In genomic region chr5:178786859-178787499, GRCh38 we compare ENCODE assay signal across 13 cellular contexts. TPM values are rescaled to one million over a fixed set of nuclear protein-coding genes. Genes with fewer than 3 reads are reported as not detected.
DNase-seq lines count a peak whose midpoint lies in the region; ATAC-seq and TF ChIP-seq lines count a peak whose summit lies in the region.
"Had no signal": no experiment of that assay in that cellular context is flagged by ENCODE, and none has a peak within 500 bp of the region (broad histone marks: within the 10 kb centered on the region; RNA-seq: fewer than 3 reads in every experiment).

No MANE protein-coding gene starts in this region.

- peak; percentile 10 for DNase-seq in activated effector memory CD4-positive, alpha-beta T cell treated with anti-CD3 and anti-CD28 coated beads, Interleukin-2, amount 50 U/mL, for 16 hours
- DNase-seq in activated effector memory CD4-positive, alpha-beta T cell treated with Interleukin-2 at 50 U/mL for 16 hours, result no peak
- peak; percentile 31 for DNase-seq in T1000 (lab: John Stamatoyannopoulos, UW)
- DNase-seq in hepatic stellate cell (ENCODE audit: low spot score), result peak; percentile 64
- peak; percentile 62 for DNase-seq in upper lobe of right lung
- DNase-seq in NCI-H2107 treated with DMSO at 0.1 percent for 48 hours (lab: John Stamatoyannopoulos, UW; ENCODE audit: unreplicated experiment), result no peak
- no peak for DNase-seq in Peyer's patch
- DNase-seq: activated T-cell treated with anti-CD3 and anti-CD28 coated beads, Interleukin-2, amount 50 U/mL, for 72 hours; AML-193; cortex of kidney; ovary had no signal

- H3K27me3 ChIP-seq in upper lobe of right lung, result no peaks in the 10 kb centered on the region
- no peaks in the 10 kb centered on the region for H3K27me3 ChIP-seq in Peyer's patch
- H3K27me3 ChIP-seq: ovary, upper lobe of left lung had no signal

- H3K4me1 ChIP-seq in upper lobe of right lung (no peaks in the 10 kb centered on the region), Peyer's patch (no peaks in the 10 kb centered on the region)
- H3K4me1 ChIP-seq: upper lobe of left lung had no signal

- TF ChIP-seq POLR2A in Peyer's patch (IDR thresholded peaks at IDR 0.05), result no peak

- H3K36me3 ChIP-seq in upper lobe of right lung (no peaks in the 10 kb centered on the region), Peyer's patch (no peaks in the 10 kb centered on the region)
- H3K36me3 ChIP-seq: ovary, upper lobe of left lung had no signal

- TF ChIP-seq CTCF in upper lobe of right lung (IDR thresholded peaks at IDR 0.05) (no peak), Peyer's patch (IDR thresholded peaks at IDR 0.05) (no peak)

- H3K4me3 ChIP-seq in upper lobe of right lung, result no peak overlapping the region
- no peak overlapping the region for H3K4me3 ChIP-seq in Peyer's patch
- H3K4me3 ChIP-seq: ovary, upper lobe of left lung had no signal

- H3K27ac ChIP-seq in upper lobe of right lung (peak overlapping the region; percentile 11), Peyer's patch (no peak overlapping the region)
- H3K27ac ChIP-seq: ovary, upper lobe of left lung had no signal

- H3K9me3 ChIP-seq in upper lobe of right lung, result no peaks in the 10 kb centered on the region
- no peaks in the 10 kb centered on the region for H3K9me3 ChIP-seq in Peyer's patch
- H3K9me3 ChIP-seq: ovary, upper lobe of left lung had no signal

- peak; percentile 79 for ATAC-seq in upper lobe of right lung
- no peak for ATAC-seq in GM21723 (IDR thresholded peaks at IDR 0.05; ENCODE audit: unreplicated experiment)
- ATAC-seq: activated T-cell treated with anti-CD3 and anti-CD28 coated beads, Interleukin-2, amount 50 U/mL, for 72 hours had no signal

- intact Hi-C loops in upper lobe of right lung (cut with DNase I), result no loop called here

RNA-seq across cellular contexts. Expression of gene ZNF354A, which starts 56.5 kb away (rescaled TPM):
- total RNA-seq in upper lobe of right lung, result 13.3 TPM
- 10 to 100 TPM; 10.9 to 30.5 (median 18.3) TPM for total RNA-seq in Peyer's patch

Comparison
In these comparisons a context has a peak if more than half of its experiments do, and no peak if none do; other contexts are left out.
1. DNase-seq: peak in activated effector memory CD4-positive, alpha-beta T cell treated with anti-CD3 and anti-CD28 coated beads, Interleukin-2, amount 50 U/mL, for 16 hours (single experiment), T1000 (single experiment), hepatic stellate cell (single experiment) and upper lobe of right lung (single experiment); none in activated effector memory CD4-positive, alpha-beta T cell treated with Interleukin-2 at 50 U/mL for 16 hours (single experiment), NCI-H2107 treated with DMSO at 0.1 percent for 48 hours (single experiment) and Peyer's patch (0 of 3).